ENCODE assay signal across 24 cellular contexts in genomic region chr10:1409359-1409750, GRCh38.
"Had no signal": no experiment of that assay in that cellular context is flagged by ENCODE, and none has a peak within 500 bp of the region (broad histone marks: within the 10 kb centered on the region; RNA-seq: fewer than 3 reads in every experiment).

No MANE protein-coding gene starts in this region.

- H3K27me3 ChIP-seq: gastrocnemius medialis, neural progenitor cell, ovary, right lobe of liver, vagina had no signal

- DNase-seq: dorsolateral prefrontal cortex; effector CD8-positive, alpha-beta T cell; foreskin fibroblast; gastrocnemius medialis; kidney; natural killer cell; nucleus accumbens; ovary; posterior cingulate gyrus; psoas muscle; retina; small intestine; stimulated activated CD4-positive, alpha-beta T cell treated with anti-CD3 and anti-CD28 coated beads, Interleukin-15, amount 100 ng/mL, for 24 hours; stimulated activated CD4-positive, alpha-beta T cell treated with anti-CD3 and anti-CD28 coated beads, Interleukin-2, amount 100 ng/mL, for 48 hours; stimulated activated naive B cell treated with anti-CD40 and anti-IgM and Interleukin-4, amounts not matched to agents 10 μg/mL and 1 μg/mL and 100 μg/mL, for 72 hours; transverse colon had no signal

- H3K4me2 ChIP-seq: neural progenitor cell had no signal

- H3K4me3 ChIP-seq: dorsolateral prefrontal cortex, gastrocnemius medialis, lung, neural progenitor cell, ovary, psoas muscle, right lobe of liver, suprapubic skin, transverse colon, vagina had no signal

- H3K9ac ChIP-seq: neural progenitor cell had no signal

- H3K9me3 ChIP-seq: gastrocnemius medialis, psoas muscle, right lobe of liver, suprapubic skin, transverse colon, vagina had no signal

- H3K27ac ChIP-seq: dorsolateral prefrontal cortex, epithelial cell of prostate, gastrocnemius medialis, neural progenitor cell, ovary, psoas muscle, right lobe of liver, suprapubic skin, transverse colon, vagina had no signal

- ATAC-seq: esophagus mucosa; gastrocnemius medialis; left lobe of liver; natural killer cell; psoas muscle; right lobe of liver; stimulated activated naive B cell treated with anti-CD40 and anti-IgM and Interleukin-4, amounts not matched to agents 10 μg/mL and 1 μg/mL and 100 μg/mL, for 72 hours had no signal

- H3K36me3 ChIP-seq: gastrocnemius medialis, neural progenitor cell, ovary, right lobe of liver, suprapubic skin, transverse colon, vagina had no signal

- H3K4me1 ChIP-seq: gastrocnemius medialis, neural progenitor cell, psoas muscle, right lobe of liver, suprapubic skin, transverse colon, vagina had no signal

- H2AFZ ChIP-seq: neural progenitor cell had no signal
